In genomic region chr2:44004735-44005602, GRCh38 we compare ENCODE assay signal across 2 cellular contexts.
A peak's percentile ranks its signal among the peaks of the same experiment; 100 is the strongest.
TF ChIP-seq lines count a peak whose summit lies in the region.

No MANE protein-coding gene starts in this region.

TF ChIP-seq in liver, 16 proteins besides CTCF, POLR2A, EP300 and RAD21:
- peak in 1 of 2 donors; percentile 26 for TF ChIP-seq RXRA (IDR thresholded peaks at IDR 0.05)
- peak; percentile 56 for TF ChIP-seq FOXA1 (IDR thresholded peaks at IDR 0.05)
- TF ChIP-seq GABPA (IDR thresholded peaks at IDR 0.05 in 1 of 2, conservative IDR thresholded peaks at IDR 0.05 in 1 of 2): no peak
- TF ChIP-seq FOXA2 (IDR thresholded peaks at IDR 0.05): peak; percentile 88
- TF ChIP-seq SP1 (IDR thresholded peaks at IDR 0.05): peak; percentile 7
- no peak for TF ChIP-seq HNF4G (IDR thresholded peaks at IDR 0.05)
- peak; percentile 5 to 15 for TF ChIP-seq HNF4A (conservative IDR thresholded peaks at IDR 0.05)

TF ChIP-seq in HepG2, 621 proteins besides CTCF, POLR2A, EP300 and RAD21:
- no peak for TF ChIP-seq ZNF792 (CRISPR knock-in tag; IDR thresholded peaks at IDR 0.05)
- TF ChIP-seq RXRA (CRISPR knock-in tag; IDR thresholded peaks at IDR 0.05): no peak
- no peak for TF ChIP-seq CBX5 (CRISPR knock-in tag; IDR thresholded peaks at IDR 0.05; ENCODE audit: borderline replicate concordance)
- TF ChIP-seq ZNF841 (CRISPR knock-in tag; IDR thresholded peaks at IDR 0.05; ENCODE audit: borderline replicate concordance): no peak
- no peak for TF ChIP-seq ERF (CRISPR knock-in tag; IDR thresholded peaks at IDR 0.05)
- no peak for TF ChIP-seq ZFP37 (CRISPR knock-in tag; IDR thresholded peaks at IDR 0.05; ENCODE audit: borderline replicate concordance)
- TF ChIP-seq ZEB1 (IDR thresholded peaks at IDR 0.05; ENCODE audit: insufficient replicate concordance, low read depth): no peak
- TF ChIP-seq ZNF430 (CRISPR knock-in tag; IDR thresholded peaks at IDR 0.05): no peak
- TF ChIP-seq BORCS8-MEF2B (CRISPR knock-in tag; IDR thresholded peaks at IDR 0.05): no peak
- TF ChIP-seq ZNF337 (CRISPR knock-in tag; IDR thresholded peaks at IDR 0.05; ENCODE audit: borderline replicate concordance, low read depth): no peak
- TF ChIP-seq U2AF2 (IDR thresholded peaks at IDR 0.05; ENCODE audit: low read depth, low read length): no peak
- no peak for TF ChIP-seq MEIS2 (CRISPR knock-in tag; IDR thresholded peaks at IDR 0.05)
- TF ChIP-seq REST (IDR thresholded peaks at IDR 0.05; ENCODE audit: borderline replicate concordance in 1 of 2, low read depth in 1 of 2, low read length in 2 of 2): no peak
- no peak for TF ChIP-seq CERS6 (CRISPR knock-in tag; IDR thresholded peaks at IDR 0.05)
- no peak for TF ChIP-seq CBX2 (IDR thresholded peaks at IDR 0.05; ENCODE audit: low read depth, low read length)
- no peak for TF ChIP-seq CBX2 (CRISPR knock-in tag; IDR thresholded peaks at IDR 0.05; ENCODE audit: low read depth)
- TF ChIP-seq ZFP90 (CRISPR knock-in tag; IDR thresholded peaks at IDR 0.05; ENCODE audit: borderline replicate concordance): no peak
